ENCODE assay signal across 12 cellular contexts in genomic region chr5:173165193-173165988, GRCh38. TPM values are rescaled to one million over a fixed set of nuclear protein-coding genes. Genes with fewer than 3 reads are reported as not detected.
DNase-seq lines count a peak whose midpoint lies in the region; ATAC-seq, FAIRE-seq and TF ChIP-seq lines count a peak whose summit lies in the region.
"Had no signal": no experiment of that assay in that cellular context is flagged by ENCODE, and none has a peak within 500 bp of the region (broad histone marks: within the 10 kb centered on the region; RNA-seq: fewer than 3 reads in every experiment).

No MANE protein-coding gene starts in this region.

- FAIRE-seq in K562 (lab: Jason Lieb, UNC) (no peak), small intestine (lab: Jason Lieb, UNC) (no peak)
- FAIRE-seq: HTR-8/SVneo had no signal

- WGBS in K562 (ENCODE audit: insufficient coverage, low coverage, missing lambda C conversion rate) = 71% methylated on average over 2 of the region's 2 CpGs
- WGBS in small intestine, 3 donors = 84 to 89% (median 88%) methylated on average over 2 of the region's 2 CpGs

- H3K79me2 ChIP-seq in K562 (ENCODE audit: control insufficient read depth, insufficient read depth, low read length) (no peaks in the 10 kb centered on the region), Karpas-422 (ENCODE audit: low read length) (no peaks in the 10 kb centered on the region)

- H3K9me1 ChIP-seq in K562 (ENCODE audit: control insufficient read depth, insufficient read depth, low read length) = no peaks in the 10 kb centered on the region

- no peak for ATAC-seq in K562
- peak; percentile 90 for ATAC-seq in left lobe of liver

- intact Hi-C loops in K562 (cut with micrococcal nuclease) = loop anchor here (5.0 kb wide), 1 partner anchor 37 kb away; no protein-coding TSS in a partner anchor

- H3K27ac ChIP-seq in K562 (ENCODE audit: extremely low read depth, low read depth, low read length) (no peak overlapping the region), cardiac muscle cell (peak overlapping the region; percentile 72), small intestine (ENCODE audit: low read depth in 1 of 2, low read length in 1 of 2) (no peak overlapping the region), Karpas-422 (ENCODE audit: low read length) (no peak overlapping the region)
- no peak overlapping the region for H3K27ac ChIP-seq in effector memory CD4-positive, alpha-beta T cell (ENCODE audit: insufficient read depth, low read length, poor library complexity, severe bottlenecking)

- POLR2A ChIA-PET in K562 (lab: Yijun Ruan, JAX) = interaction anchor here (0.9 to 1.3 kb wide), 2 partner anchors 16 to 30 kb away, joined by 3 read pairs; no protein-coding TSS in a partner anchor

- H2AFZ ChIP-seq in K562 (ENCODE audit: low read depth, low read length) (no peak overlapping the region), Karpas-422 (ENCODE audit: low read length) (no peak overlapping the region)

- TF ChIP-seq POLR2A in K562 (conservative IDR thresholded peaks at IDR 0.05) = no peak

- H3K4me2 ChIP-seq in K562 (ENCODE audit: insufficient read depth, low read length) = no peak overlapping the region
- no peak overlapping the region for H3K4me2 ChIP-seq in Karpas-422 (ENCODE audit: low read depth, low read length, poor library complexity, severe bottlenecking)

- H3K36me3 ChIP-seq in K562 (ENCODE audit: control insufficient read depth, insufficient read depth, low read length) (peaks cover 31% of the 10 kb centered on the region; the same call in 1 of the 3 replicates), cardiac muscle cell (no peaks in the 10 kb centered on the region), small intestine (ENCODE audit: control insufficient read depth in 2 of 2, insufficient read depth in 2 of 2, low read length in 2 of 2) (peaks cover 7 to 13% of the 10 kb centered on the region in 2 donors), Karpas-422 (ENCODE audit: insufficient read depth, low read length) (no peaks in the 10 kb centered on the region)
- peaks cover 30% of the 10 kb centered on the region for H3K36me3 ChIP-seq in effector memory CD4-positive, alpha-beta T cell (ENCODE audit: control insufficient read depth, insufficient read depth, low read length)

- no peak for TF ChIP-seq RAD21 in K562 (CRISPR knock-in tag; conservative IDR thresholded peaks at IDR 0.05 in 1 of 2, IDR thresholded peaks at IDR 0.05 in 1 of 2)

- H3K4me3 ChIP-seq in K562 (no peak overlapping the region), cardiac muscle cell (no peak overlapping the region), small intestine (ENCODE audit: low read depth in 1 of 2, low read length in 2 of 2) (no peak overlapping the region), Karpas-422 (ENCODE audit: low read length) (no peak overlapping the region)
- H3K4me3 ChIP-seq in effector memory CD4-positive, alpha-beta T cell (ENCODE audit: insufficient read depth, low read depth, low read length, poor library complexity, severe bottlenecking) = no peak overlapping the region

- H3K9me3 ChIP-seq in K562 (replicated peaks; ENCODE audit: control insufficient read depth, insufficient read depth, low read depth, low read length) (no peaks in the 10 kb centered on the region), cardiac muscle cell (ENCODE audit: low read depth) (no peaks in the 10 kb centered on the region), small intestine (ENCODE audit: control insufficient read depth, low read depth) (no peaks in the 10 kb centered on the region), Karpas-422 (ENCODE audit: low read length) (no peaks in the 10 kb centered on the region)
- no peaks in the 10 kb centered on the region for H3K9me3 ChIP-seq in effector memory CD4-positive, alpha-beta T cell (ENCODE audit: control insufficient read depth, low read length)
- H3K9me3 ChIP-seq: BE2C had no signal

- no peak for TF ChIP-seq EP300 in K562 (IDR thresholded peaks at IDR 0.05; ENCODE audit: low read length)

- H4K20me1 ChIP-seq in K562 (replicated peaks; ENCODE audit: control insufficient read depth, insufficient read depth, low read length) = no peaks in the 10 kb centered on the region
- no peaks in the 10 kb centered on the region for H4K20me1 ChIP-seq in Karpas-422 (ENCODE audit: insufficient read depth, low read depth, low read length)

- H3K27me3 ChIP-seq in K562 (ENCODE audit: control insufficient read depth in 2 of 2, insufficient read depth in 2 of 2, low read length in 2 of 2) (peaks cover 3 to 4% of the 10 kb centered on the region in 2 experiments; a peak in 2 of 5 replicates), cardiac muscle cell (no peaks in the 10 kb centered on the region), small intestine (ENCODE audit: control insufficient read depth in 2 of 2, insufficient read depth in 2 of 2, low read length in 2 of 2) (no peaks in the 10 kb centered on the region), Karpas-422 (ENCODE audit: low read length) (no peaks in the 10 kb centered on the region)
- H3K27me3 ChIP-seq in effector memory CD4-positive, alpha-beta T cell (replicated peaks; ENCODE audit: control insufficient read depth, insufficient read depth, low read length, poor library complexity, severe bottlenecking) = no peaks in the 10 kb centered on the region

- no peak for DNase-seq in K562 (ENCODE audit: extremely low read depth in 1 of 4, low spot score in 3 of 4)
- DNase-seq in cardiac muscle cell (ENCODE audit: low read depth in 1 of 2, low spot score in 1 of 2) = peak in 1 of 2 donors; percentile 36
- no peak for DNase-seq in left lobe of liver (ENCODE audit: low spot score)
- peak; percentile 56 for DNase-seq in small intestine
- DNase-seq in activated CD8-positive, alpha-beta memory T cell treated with anti-CD3 and anti-CD28 coated beads for 24 hours = no peak
- no peak for DNase-seq in Karpas-422
- no peak for DNase-seq in effector memory CD4-positive, alpha-beta T cell
- no peak for DNase-seq in NCI-H748 (lab: John Stamatoyannopoulos, UW; ENCODE audit: unreplicated experiment)
- DNase-seq: CD8-positive, alpha-beta T cell; KG1 had no signal

- BruUV-seq in K562 (replicated peaks; lab: Mats Ljungman, UMichigan) = no TSS peak

- H3K4me1 ChIP-seq in K562 (replicated peaks in 1 of 2; ENCODE audit: control insufficient read depth in 2 of 2, insufficient read depth in 2 of 2, low read length in 2 of 2) (no peaks in the 10 kb centered on the region), cardiac muscle cell (ENCODE audit: low read depth) (peaks cover 63% of the 10 kb centered on the region), small intestine (ENCODE audit: control insufficient read depth in 2 of 2, insufficient read depth in 1 of 2, low read depth in 1 of 2, low read length in 1 of 2) (no peaks in the 10 kb centered on the region), Karpas-422 (ENCODE audit: low read length) (no peaks in the 10 kb centered on the region)
- H3K4me1 ChIP-seq in effector memory CD4-positive, alpha-beta T cell (ENCODE audit: control insufficient read depth, insufficient read depth, low read length, poor library complexity, severe bottlenecking) = no peaks in the 10 kb centered on the region
- H3K4me1 ChIP-seq: BE2C had no signal

- in situ Hi-C loops in K562 (cut with MboI) = no loop called here

- H3K9ac ChIP-seq in K562 (ENCODE audit: insufficient read depth in 1 of 2, low read depth in 2 of 2, low read length in 2 of 2) (no peak overlapping the region), Karpas-422 (ENCODE audit: low read length) (no peak overlapping the region)

- no peaks in the 10 kb centered on the region for H3K9me2 ChIP-seq in Karpas-422 (replicated peaks; ENCODE audit: insufficient read depth, low read length)

- CTCF ChIA-PET in K562 (lab: Yijun Ruan, JAX; ENCODE audit: low intra/inter-chr PET ratio) = interaction anchor here (0.6 to 1.1 kb wide), 4 partner anchors 21 to 411 kb away, joined by 3 read pairs; no protein-coding TSS in a partner anchor

- TF ChIP-seq CTCF in K562 (IDR thresholded peaks at IDR 0.05 in 2 of 3, conservative IDR thresholded peaks at IDR 0.05 in 1 of 3; ENCODE audit: insufficient read depth in 2 of 3, low read depth in 1 of 3, low read length in 3 of 3) (no peak), cardiac muscle cell (IDR thresholded peaks at IDR 0.05; ENCODE audit: low read depth, low read length) (no peak)

TF ChIP-seq in K562, 482 proteins besides CTCF, POLR2A, EP300 and RAD21:
- TF ChIP-seq TAF1 (IDR thresholded peaks at IDR 0.05; ENCODE audit: control insufficient read depth, extremely low read depth, insufficient read depth, low read length, severe bottlenecking) (no peak), RBM25 (IDR thresholded peaks at IDR 0.05; ENCODE audit: low read depth, low read length, severe bottlenecking) (peak; percentile 57), ZNF23 (CRISPR knock-in tag; IDR thresholded peaks at IDR 0.05) (no peak)

RNA-seq across cellular contexts. Expression of gene BNIP1, which starts 21.1 kb away (rescaled TPM):
- total RNA-seq in K562 (2011; cell fraction: chromatin; rRNA removed; ENCODE audit: low replicate concordance) = 12.2 and 15.0 TPM in 2 replicates
- 13.2 and 15.0 TPM in 2 replicates for total RNA-seq in K562 (2011; cell fraction: nucleolus; rRNA removed)
- total RNA-seq in K562 (2011; cell fraction: nucleoplasm; rRNA removed) = 14.5 and 20.2 TPM in 2 replicates
- total RNA-seq in K562 (2014; rRNA removed) (18.8 and 21.0 TPM in 2 replicates), K562 (2014; rRNA removed; fragmentation: Illumina TruSeq; extraction: Trizol) (25.8 and 26.2 TPM in 2 replicates), K562 (2015; rRNA removed; fragmentation: Illumina TruSeq; extraction: Trizol) (20.3 and 21.6 TPM in 2 replicates), K562 (2021) (18.9 and 21.3 TPM in 2 replicates), cardiac muscle cell (9.2 and 14.1 TPM in 2 replicates), left lobe of liver (3.9 TPM)
- polyA plus RNA-seq in K562 (2011; rRNA removed) (30.5 and 30.6 TPM in 2 replicates), K562 (2014; fragmentation: Illumina TruSeq; extraction: Trizol) (26.5 and 27.4 TPM in 2 replicates), K562 (2014; fragmentation: Nextera tagmentation; extraction: Ambion mirVana) (10 to 100 TPM; 54.9 to 65.0 TPM), K562 (2014; rRNA removed) (23.0 and 23.2 TPM in 2 replicates), cardiac muscle cell (11.4 and 19.9 TPM in 2 replicates), small intestine (10 to 100 TPM; 14.5 to 16.8 (median 15.4) TPM)
- polyA plus RNA-seq in K562 (2011; cell fraction: cytosol; rRNA removed) = 24.0 and 26.5 TPM in 2 replicates
- 15.2 and 16.7 TPM in 2 replicates for polyA plus RNA-seq in K562 (2011; cell fraction: nucleus; rRNA removed)
- polyA plus RNA-seq in K562 (2012) = 16.5 and 17.1 TPM in 2 replicates
- 12.8 and 15.1 TPM in 2 replicates for polyA minus RNA-seq in K562 (2011; rRNA and poly(A)+ RNA removed)
- polyA minus RNA-seq in K562 (2011; cell fraction: cytosol; rRNA and poly(A)+ RNA removed) = 4.2 and 5.1 TPM in 2 replicates
- 3.0 and 5.7 TPM in 2 replicates for polyA minus RNA-seq in K562 (2011; cell fraction: nucleus; rRNA and poly(A)+ RNA removed)
- total RNA-seq in Karpas-422 (2014; rRNA removed; shearing (Covaris generic); ENCODE audit: low replicate concordance) = 13.8 and 15.1 TPM in 2 replicates
